14 cellular contexts compared by ENCODE assay signal in the genomic region with DNA sequence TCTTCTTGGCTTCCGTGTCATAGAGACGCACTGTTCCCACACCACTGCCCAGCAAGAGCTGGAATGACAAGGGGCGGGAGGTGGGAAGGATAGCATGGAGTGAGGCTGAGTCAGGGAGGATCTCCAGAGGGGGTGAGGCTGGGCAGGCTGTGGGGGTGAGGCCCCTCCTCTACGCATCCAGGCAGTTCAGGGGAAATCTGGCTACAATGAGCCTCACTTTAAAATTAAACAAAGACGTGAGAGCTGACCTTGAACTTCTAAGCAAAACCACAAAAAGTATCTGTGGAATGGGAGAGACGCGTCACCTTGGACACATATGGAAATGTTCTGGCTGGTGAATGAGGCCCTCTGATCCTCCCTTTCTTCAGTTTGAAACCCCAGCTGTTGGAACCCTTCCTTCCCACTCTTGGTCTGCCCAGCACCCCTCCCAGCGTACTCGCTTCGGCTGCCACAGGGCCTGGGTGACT. TPM values are rescaled to one million over a fixed set of nuclear protein-coding genes. Genes with fewer than 3 reads are reported as not detected.
DNase-seq lines count a peak whose midpoint lies in the region; ATAC-seq, FAIRE-seq and TF ChIP-seq lines count a peak whose summit lies in the region.
"Had no signal": no experiment of that assay in that cellular context is flagged by ENCODE, and none has a peak within 500 bp of the region (broad histone marks: within the 10 kb centered on the region; RNA-seq: fewer than 3 reads in every experiment).

No MANE protein-coding gene starts in this region.

- no peaks in the 10 kb centered on the region for H3K9me3 Mint-ChIP-seq in neural progenitor cell
- H3K9me3 Mint-ChIP-seq: natural killer cell had no signal

- H3K14ac ChIP-seq in H1 (ENCODE audit: insufficient read length), result no peak overlapping the region

- H3K27ac Mint-ChIP-seq in neural progenitor cell, result peak overlapping the region; percentile 74
- H3K27ac Mint-ChIP-seq: natural killer cell had no signal

- no peak overlapping the region for H2AK5ac ChIP-seq in H1 (ENCODE audit: low read depth, low read length)

- FAIRE-seq in H1 (lab: Jason Lieb, UNC), result no peak
- FAIRE-seq: HTR-8/SVneo had no signal

- ATAC-seq in GM18498 (IDR thresholded peaks at IDR 0.05; ENCODE audit: unreplicated experiment), result no peak
- ATAC-seq: left cardiac atrium, natural killer cell had no signal

- no peak overlapping the region for H2BK120ac ChIP-seq in H1 (replicated peaks; ENCODE audit: low read depth, low read length)

- TF ChIP-seq POLR2A in H1 (IDR thresholded peaks at IDR 0.05; ENCODE audit: control extremely low read depth in 1 of 2, low read depth in 2 of 2, low read length in 2 of 2), result no peak

- H3K9ac ChIP-seq in H1 (replicated peaks in 1 of 4; ENCODE audit: extremely low read depth in 1 of 4, low read depth in 3 of 4, low read length in 3 of 4) (no peak overlapping the region), neural progenitor cell (no peak overlapping the region)

- DNase-seq in BJ (ENCODE audit: low read depth) (peak; percentile 97), M059J (ENCODE audit: low read depth) (peak; percentile 81), H1 (ENCODE audit: low read depth in 1 of 2, low spot score in 2 of 2) (no peak), neural progenitor cell (ENCODE audit: low spot score) (no peak), NK-92 (lab: John Stamatoyannopoulos, UW; ENCODE audit: unreplicated experiment) (no peak), NCI-H146 treated with DMSO at 0.1 percent for 48 hours (lab: John Stamatoyannopoulos, UW; ENCODE audit: unreplicated experiment) (no peak), RPMI8226 (no peak)
- DNase-seq: activated T-cell treated with anti-CD3 and anti-CD28 coated beads for 4 hours, left cardiac atrium, natural killer cell, NCI-H1436 treated with DMSO at 0.1 percent for 48 hours had no signal

- H3K27me3 ChIP-seq in BJ (ENCODE audit: control insufficient read depth, insufficient read depth, low read length), result no peaks in the 10 kb centered on the region
- H3K27me3 ChIP-seq in H1 (replicated peaks in 1 of 4; ENCODE audit: control insufficient read depth in 3 of 4, extremely low read depth in 1 of 4, insufficient read depth in 3 of 4, low read length in 3 of 4), result no peaks in the 10 kb centered on the region
- no peaks in the 10 kb centered on the region for H3K27me3 ChIP-seq in neural progenitor cell
- H3K27me3 ChIP-seq: cardiac muscle cell had no signal

- H3K4me1 Mint-ChIP-seq in neural progenitor cell, result peaks cover 11% of the 10 kb centered on the region

- no peak overlapping the region for H3K4me3 Mint-ChIP-seq in neural progenitor cell
- H3K4me3 Mint-ChIP-seq: natural killer cell had no signal

- H4K5ac ChIP-seq in H1 (ENCODE audit: insufficient read length, low read depth, low read length), result no peak overlapping the region

- TF ChIP-seq RAD21 in H1 (IDR thresholded peaks at IDR 0.05 in 1 of 2, conservative IDR thresholded peaks at IDR 0.05 in 1 of 2; ENCODE audit: low read depth in 2 of 2, low read length in 2 of 2), result no peak

- H3K4me3 ChIP-seq in BJ (ENCODE audit: low read depth, low read length) (no peak overlapping the region), H1 (ENCODE audit: extremely low read depth in 1 of 4, insufficient read depth in 2 of 4, low read depth in 3 of 4, low read length in 4 of 4) (no peak overlapping the region), neural progenitor cell (no peak overlapping the region)
- H3K4me3 ChIP-seq: cardiac muscle cell had no signal

- H3K4me1 ChIP-seq in H1 (replicated peaks in 1 of 4; ENCODE audit: control insufficient read depth in 3 of 4, insufficient read depth in 4 of 4, low read length in 3 of 4) (no peaks in the 10 kb centered on the region), neural progenitor cell (no peaks in the 10 kb centered on the region)

- H3K79me2 ChIP-seq in H1 (ENCODE audit: control insufficient read depth in 1 of 2, insufficient read depth in 2 of 2, low read length in 2 of 2), result no peaks in the 10 kb centered on the region
- H3K79me2 ChIP-seq in neural progenitor cell (ENCODE audit: low read depth), result no peaks in the 10 kb centered on the region

- no peak overlapping the region for H3K18ac ChIP-seq in H1 (ENCODE audit: extremely low read depth, low read length)

- H2BK20ac ChIP-seq in H1 (ENCODE audit: low read length), result no peak overlapping the region

- no peaks in the 10 kb centered on the region for H3K79me1 ChIP-seq in H1 (ENCODE audit: low read depth, low read length)

- H3K23ac ChIP-seq in H1 (ENCODE audit: insufficient read length), result no peak overlapping the region

- H2AFZ ChIP-seq in H1 (ENCODE audit: low read length) (no peak overlapping the region), neural progenitor cell (replicated peaks) (no peak overlapping the region)

- TF ChIP-seq CTCF in BJ (IDR thresholded peaks at IDR 0.05; ENCODE audit: insufficient read depth, low read depth, low read length), result no peak
- no peak for TF ChIP-seq CTCF in H1 (IDR thresholded peaks at IDR 0.05; ENCODE audit: control extremely low read depth in 1 of 3, insufficient read depth in 1 of 3, low read depth in 1 of 3, low read length in 3 of 3)
- TF ChIP-seq CTCF in neural progenitor cell (IDR thresholded peaks at IDR 0.05), result no peak

- peak overlapping the region; percentile 32; the same call in 1 of the 2 replicates for H2BK5ac ChIP-seq in H1 (ENCODE audit: low read depth, low read length)

- H4K8ac ChIP-seq in H1 (ENCODE audit: extremely low read depth, insufficient read depth, low read length), result no peak overlapping the region

- H2BK15ac ChIP-seq in H1 (ENCODE audit: low read length), result no peak overlapping the region

- no peak for TF ChIP-seq EP300 in H1 (IDR thresholded peaks at IDR 0.05; ENCODE audit: borderline replicate concordance in 1 of 2, low read depth in 2 of 2, low read length in 2 of 2)

- WGBS in H1 (ENCODE audit: extremely low coverage in 1 of 2, insufficient coverage in 1 of 2, insufficient read length in 1 of 2, insufficient replicate concordance in 2 of 2, low coverage in 1 of 2, low lambda C conversion rate in 2 of 2, missing lambda C conversion rate in 1 of 2), 2 experiments, result 85% methylated on average over 10 of the region's 10 CpGs; no CpG with 5 or more reads in 1 of the 2 experiments

- peaks cover 2% of the 10 kb centered on the region for H3K27me3 Mint-ChIP-seq in neural progenitor cell (ENCODE audit: insufficient read depth, low read depth)

- no peak overlapping the region for H3K4ac ChIP-seq in H1 (replicated peaks; ENCODE audit: insufficient read length, low read depth, low read length)

- H3F3A ChIP-seq in neural progenitor cell (ENCODE audit: low read depth), result no peaks in the 10 kb centered on the region

- no peak overlapping the region for H4K91ac ChIP-seq in H1 (replicated peaks; ENCODE audit: insufficient read length, low read length)

- H2BK12ac ChIP-seq in H1 (ENCODE audit: low read depth, low read length), result no peak overlapping the region

- POLR2A ChIA-PET in BJ (lab: Charles Lee), result interaction anchor here (0.5 to 1.2 kb wide), 3 partner anchors 24 to 504 kb away, joined by 3 to 5 read pairs (median 3); no protein-coding TSS in a partner anchor
- POLR2A ChIA-PET in H1 (lab: Charles Lee; ENCODE audit: partially characterized antibody), result interaction anchor here (1.2 kb wide), 3 partner anchors 14 to 24 kb away, joined by 3 to 4 read pairs (median 4); a partner anchor contains a TSS

- H3K56ac ChIP-seq in H1 (replicated peaks; ENCODE audit: insufficient read length, low read depth, low read length), result no peak overlapping the region

- no peak overlapping the region for H3K27ac ChIP-seq in H1 (ENCODE audit: low read depth, low read length)
- no peak overlapping the region for H3K27ac ChIP-seq in neural progenitor cell
- H3K27ac ChIP-seq: cardiac muscle cell had no signal

- H3K4me2 ChIP-seq in H1 (ENCODE audit: insufficient read depth in 1 of 2, low read depth in 2 of 2, low read length in 2 of 2) (no peak overlapping the region), neural progenitor cell (no peak overlapping the region)

- H3K9me3 ChIP-seq in H1 (ENCODE audit: insufficient read depth in 2 of 2, low read depth in 1 of 2, low read length in 1 of 2) (no peaks in the 10 kb centered on the region), neural progenitor cell (ENCODE audit: low read depth) (no peaks in the 10 kb centered on the region)

- CTCF ChIA-PET in BJ (lab: Yijun Ruan, JAX) (interaction anchor here (1.5 kb wide), 1 partner anchor 503 kb away, joined by 3 read pairs; no protein-coding TSS in a partner anchor), H1 (lab: Charles Lee; ENCODE audit: partially characterized antibody) (interaction anchor here (0.8 to 1.3 kb wide), 2 partner anchors 17 to 25 kb away, joined by 3 to 4 read pairs; no protein-coding TSS in a partner anchor)

- H3K36me3 Mint-ChIP-seq in neural progenitor cell, result peaks cover 32% of the 10 kb centered on the region

- H3K23me2 ChIP-seq in H1 (ENCODE audit: low read depth, low read length), result no peaks in the 10 kb centered on the region

- peaks cover 11% of the 10 kb centered on the region for H3K36me3 ChIP-seq in BJ (ENCODE audit: control insufficient read depth, insufficient read depth, low read length)
- peaks cover 0 to 2% (median under 1%) of the 10 kb centered on the region in 4 experiments; a peak in 2 of 8 replicates for H3K36me3 ChIP-seq in H1 (ENCODE audit: control insufficient read depth in 2 of 4, insufficient read depth in 4 of 4, low read length in 3 of 4)
- no peaks in the 10 kb centered on the region for H3K36me3 ChIP-seq in neural progenitor cell

- peaks cover 0 to 2% of the 10 kb centered on the region in 2 experiments for H4K20me1 ChIP-seq in H1 (replicated peaks in 1 of 2; ENCODE audit: control insufficient read depth in 1 of 2, insufficient read depth in 2 of 2, low read length in 2 of 2)
- no peaks in the 10 kb centered on the region for H4K20me1 ChIP-seq in neural progenitor cell (ENCODE audit: low read depth)

RNA-seq across cellular contexts. Expression of a gene that starts 17.7 kb away (rescaled TPM):
- polyA plus RNA-seq in BJ (2011; rRNA removed) (10.9 and 14.2 TPM in 2 replicates), H1 (2011; rRNA removed) (8.2 and 11.2 TPM in 2 replicates)
- 10.6 and 20.0 TPM in 2 replicates for polyA minus RNA-seq in BJ (2011; rRNA and poly(A)+ RNA removed)
- total RNA-seq in M059J (2014; rRNA removed; shearing (Covaris generic)), result 3.0 and 4.8 TPM in 2 replicates
- 12.7 and 14.7 TPM in 2 replicates for total RNA-seq in H1 (2021; fragmentation: NEBNext Ultra II Directional; extraction: Animal tissue kit (Norgen Biotek cat#: 25700))
- polyA plus RNA-seq in H1 (2011; cell fraction: cytosol; rRNA removed), result 13.0 TPM
- 38.4 TPM for polyA plus RNA-seq in H1 (2011; cell fraction: nucleus; rRNA removed)
- polyA plus RNA-seq in H1 (2012, experiment 1 of 2), result 4.8 to 9.7 TPM (median 9.0 TPM) in 4 replicates
- 6.7 TPM for polyA plus RNA-seq in H1 (2012, experiment 2 of 2)
- 5.7 TPM for polyA plus RNA-seq in H1 (2013, experiment 1 of 2)
- polyA plus RNA-seq in H1 (2013, experiment 2 of 2), result 5.6 TPM
- 13.2 and 16.6 TPM in 2 replicates for polyA minus RNA-seq in H1 (2011; rRNA and poly(A)+ RNA removed)
- polyA minus RNA-seq in H1 (2011; cell fraction: cytosol; rRNA and poly(A)+ RNA removed), result 6.8 TPM
- 10.2 TPM for polyA minus RNA-seq in H1 (2011; cell fraction: nucleus; rRNA and poly(A)+ RNA removed)
- total RNA-seq in neural progenitor cell (ENCODE audit: low replicate concordance), result 5.4 and 7.2 TPM in 2 replicates

RNA-seq across cellular contexts. Expression of a gene that starts 23.1 kb away (rescaled TPM):
- 35.4 and 39.4 TPM in 2 replicates for polyA plus RNA-seq in BJ (2011; rRNA removed)
- polyA minus RNA-seq in BJ (2011; rRNA and poly(A)+ RNA removed), result 27.5 and 30.8 TPM in 2 replicates
- 49.5 and 62.2 TPM in 2 replicates for total RNA-seq in M059J (2014; rRNA removed; shearing (Covaris generic))
- total RNA-seq in H1 (2021; fragmentation: NEBNext Ultra II Directional; extraction: Animal tissue kit (Norgen Biotek cat#: 25700)), result 46.0 and 46.2 TPM in 2 replicates
- 25.1 and 29.1 TPM in 2 replicates for polyA plus RNA-seq in H1 (2011; rRNA removed)
- 36.9 TPM for polyA plus RNA-seq in H1 (2011; cell fraction: cytosol; rRNA removed)
- polyA plus RNA-seq in H1 (2011; cell fraction: nucleus; rRNA removed), result 32.3 TPM
- polyA plus RNA-seq in H1 (2012, experiment 1 of 2), result 33.1 to 39.0 TPM (median 34.3 TPM) in 4 replicates
- 21.8 TPM for polyA plus RNA-seq in H1 (2012, experiment 2 of 2)
- polyA plus RNA-seq in H1 (2013, experiment 1 of 2), result 24.2 TPM
- polyA plus RNA-seq in H1 (2013, experiment 2 of 2), result 23.4 TPM
- polyA minus RNA-seq in H1 (2011; rRNA and poly(A)+ RNA removed), result 52.3 and 54.6 TPM in 2 replicates
- polyA minus RNA-seq in H1 (2011; cell fraction: cytosol; rRNA and poly(A)+ RNA removed), result 33.2 TPM
- polyA minus RNA-seq in H1 (2011; cell fraction: nucleus; rRNA and poly(A)+ RNA removed), result 61.4 TPM
- total RNA-seq in neural progenitor cell (ENCODE audit: low replicate concordance), result 26.9 and 52.2 TPM in 2 replicates

RNA-seq across cellular contexts. Expression of a gene that starts 40.0 kb away (rescaled TPM):
- polyA plus RNA-seq in BJ (2011; rRNA removed) (not detected in 2 replicates), H1 (2011; rRNA removed) (not detected in 2 replicates)
- not detected in 2 replicates for polyA minus RNA-seq in BJ (2011; rRNA and poly(A)+ RNA removed)
- total RNA-seq in M059J (2014; rRNA removed; shearing (Covaris generic)), result not detected in 2 replicates
- not detected in 2 replicates for total RNA-seq in H1 (2021; fragmentation: NEBNext Ultra II Directional; extraction: Animal tissue kit (Norgen Biotek cat#: 25700))
- not detected for polyA plus RNA-seq in H1 (2011; cell fraction: cytosol; rRNA removed)
- polyA plus RNA-seq in H1 (2011; cell fraction: nucleus; rRNA removed), result not detected
- polyA plus RNA-seq in H1 (2012, experiment 1 of 2), result not detected in 4 replicates
- not detected for polyA plus RNA-seq in H1 (2012, experiment 2 of 2)
- not detected for polyA plus RNA-seq in H1 (2013, experiment 1 of 2)
- polyA plus RNA-seq in H1 (2013, experiment 2 of 2), result not detected
- not detected in 2 replicates for polyA minus RNA-seq in H1 (2011; rRNA and poly(A)+ RNA removed)
- not detected for polyA minus RNA-seq in H1 (2011; cell fraction: cytosol; rRNA and poly(A)+ RNA removed)
- polyA minus RNA-seq in H1 (2011; cell fraction: nucleus; rRNA and poly(A)+ RNA removed), result not detected
- not detected in 2 replicates for total RNA-seq in neural progenitor cell (ENCODE audit: low replicate concordance)
- total RNA-seq: cardiac muscle cell, left cardiac atrium, natural killer cell had no signal
- polyA plus RNA-seq: cardiac muscle cell had no signal

RNA-seq across cellular contexts. Expression of a gene that starts 45.8 kb away (rescaled TPM):
- 4.1 and 5.5 TPM in 2 replicates for polyA plus RNA-seq in BJ (2011; rRNA removed)
- 2.0 and 2.6 TPM in 2 replicates for polyA minus RNA-seq in BJ (2011; rRNA and poly(A)+ RNA removed)
- 11.2 and 21.2 TPM in 2 replicates for total RNA-seq in M059J (2014; rRNA removed; shearing (Covaris generic))
- not detected in 2 replicates for total RNA-seq in H1 (2021; fragmentation: NEBNext Ultra II Directional; extraction: Animal tissue kit (Norgen Biotek cat#: 25700))
- polyA plus RNA-seq in H1 (2011; rRNA removed), result not detected in 2 replicates
- polyA plus RNA-seq in H1 (2011; cell fraction: cytosol; rRNA removed), result not detected
- polyA plus RNA-seq in H1 (2011; cell fraction: nucleus; rRNA removed), result not detected
- 9.2 to 11.8 TPM (median 11.1 TPM) in 4 replicates for polyA plus RNA-seq in H1 (2012, experiment 1 of 2)
- polyA plus RNA-seq in H1 (2012, experiment 2 of 2), result 3.7 TPM
- not detected for polyA plus RNA-seq in H1 (2013, experiment 1 of 2)
- not detected for polyA plus RNA-seq in H1 (2013, experiment 2 of 2)
- 0.09 TPM in 1 of 2 replicates, not detected in the other for polyA minus RNA-seq in H1 (2011; rRNA and poly(A)+ RNA removed)
- not detected for polyA minus RNA-seq in H1 (2011; cell fraction: cytosol; rRNA and poly(A)+ RNA removed)
- not detected for polyA minus RNA-seq in H1 (2011; cell fraction: nucleus; rRNA and poly(A)+ RNA removed)
- total RNA-seq in neural progenitor cell (ENCODE audit: low replicate concordance), result not detected in 2 replicates
- total RNA-seq: cardiac muscle cell had no signal

Comparison
In these comparisons a context has a peak if more than half of its experiments do, and no peak if none do; other contexts are left out.
1. DNase-seq: peak in BJ (single experiment) and M059J (single experiment); none in H1 (0 of 2), neural progenitor cell (single experiment), NK-92 (single experiment), NCI-H146 treated with DMSO at 0.1 percent for 48 hours (single experiment) and RPMI8226 (single experiment).